In the genomic region with DNA sequence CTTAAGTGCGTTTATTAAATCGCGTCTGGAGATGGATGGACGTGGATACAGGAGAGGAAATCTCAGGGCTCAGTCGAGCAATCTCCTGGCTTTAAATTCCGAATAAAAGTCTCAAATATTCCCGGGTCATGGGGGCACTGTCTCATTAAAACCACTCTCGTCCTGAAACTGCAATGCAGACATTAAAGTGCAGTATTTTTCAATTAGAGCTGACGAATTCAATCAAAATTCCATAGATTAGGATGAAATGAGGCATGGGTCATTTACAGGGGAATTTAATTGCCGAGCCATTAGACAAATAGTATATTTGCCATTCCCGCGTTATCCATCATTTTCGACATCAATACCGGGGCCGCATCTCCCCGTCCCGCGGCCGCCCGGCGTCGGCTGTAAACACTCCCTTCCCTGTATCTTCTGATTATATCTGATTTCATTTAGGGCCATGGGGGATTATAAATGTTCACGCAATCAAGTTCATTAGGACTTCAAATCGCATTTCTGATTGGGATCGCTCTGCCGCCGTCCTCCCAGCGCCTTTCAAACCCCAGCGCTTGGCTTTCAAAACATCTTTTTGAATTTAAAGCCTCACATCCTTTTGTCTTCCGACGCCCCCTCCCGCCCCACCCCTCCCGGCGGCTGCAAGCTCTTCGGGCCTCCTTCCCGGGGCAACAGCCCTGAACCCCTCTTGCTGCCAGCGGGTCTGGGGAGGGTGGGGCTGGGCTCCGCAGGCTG, we compare ENCODE assay signal across 11 cellular contexts. TPM values are rescaled to one million over a fixed set of nuclear protein-coding genes. Genes with fewer than 3 reads are reported as not detected.
A peak's percentile ranks its signal among the peaks of the same experiment; 100 is the strongest.
DNase-seq lines count a peak whose midpoint lies in the region; ATAC-seq and TF ChIP-seq lines count a peak whose summit lies in the region.
"Had no signal": no experiment of that assay in that cellular context is flagged by ENCODE, and none has a peak within 500 bp of the region (broad histone marks: within the 10 kb centered on the region; RNA-seq: fewer than 3 reads in every experiment).

No MANE protein-coding gene starts in this region.

- ATAC-seq in Panc1 (no peak; the same call in 1 of the 2 replicates), mucosa of descending colon (no peak)
- ATAC-seq in naive thymus-derived CD4-positive, alpha-beta T cell: no peak

- POLR2A ChIA-PET in activated CD4-positive, alpha-beta T cell treated with anti-CD3 and anti-CD28 coated beads, Interleukin-2, amount 10 ng/mL, durations not matched to agents 7 days and 5 days (lab: Charles Lee): no interaction called here
- POLR2A ChIA-PET in Panc1 (lab: Charles Lee): no interaction called here
- POLR2A ChIA-PET in naive thymus-derived CD4-positive, alpha-beta T cell (lab: Charles Lee): no interaction called here

- no peaks in the 10 kb centered on the region for H3K27me3 ChIP-seq in Panc1 (ENCODE audit: control insufficient read depth, insufficient read depth, low read length)
- H3K27me3 ChIP-seq in naive thymus-derived CD4-positive, alpha-beta T cell (ENCODE audit: control insufficient read depth in 2 of 2, insufficient read depth in 2 of 2, low read length in 2 of 2): peaks cover 6 to 21% of the 10 kb centered on the region in 2 donors

- in situ Hi-C loops in Panc1 (cut with HindIII; ENCODE audit: low pct_unique_long_range_greater_than_20kb, low sequenced_read_pairs): no loop called here

- no peaks in the 10 kb centered on the region for H3K36me3 ChIP-seq in Panc1 (ENCODE audit: control insufficient read depth, insufficient read depth, low read length)
- no peaks in the 10 kb centered on the region for H3K36me3 ChIP-seq in naive thymus-derived CD4-positive, alpha-beta T cell (ENCODE audit: control insufficient read depth in 2 of 3, insufficient read depth in 3 of 3, low read length in 3 of 3)
- H3K36me3 ChIP-seq in mucosa of descending colon (ENCODE audit: low read depth): no peaks in the 10 kb centered on the region

- H3K9me3 ChIP-seq in Panc1 (ENCODE audit: control insufficient read depth, insufficient read depth, low read depth, low read length): no peaks in the 10 kb centered on the region
- H3K9me3 ChIP-seq in naive thymus-derived CD4-positive, alpha-beta T cell (ENCODE audit: control insufficient read depth in 2 of 3, low read length in 3 of 3): no peaks in the 10 kb centered on the region
- H3K9me3 ChIP-seq in mucosa of descending colon: no peaks in the 10 kb centered on the region

- TF ChIP-seq CTCF in Panc1 (IDR thresholded peaks at IDR 0.05): no peak
- TF ChIP-seq CTCF in fibroblast of mammary gland (conservative IDR thresholded peaks at IDR 0.05; ENCODE audit: control insufficient read depth, insufficient read depth, low read depth, low read length): no peak
- no peak for TF ChIP-seq CTCF in mucosa of descending colon (IDR thresholded peaks at IDR 0.05)

- H3K4me1 Mint-ChIP-seq in activated CD4-positive, alpha-beta T cell treated with anti-CD3 and anti-CD28 coated beads, Interleukin-2, amount 10 ng/mL, durations not matched to agents 7 days and 5 days: peaks cover 2% of the 10 kb centered on the region
- peaks cover 5 to 17% (median 13%) of the 10 kb centered on the region in 7 donors for H3K4me1 Mint-ChIP-seq in naive thymus-derived CD4-positive, alpha-beta T cell

- no peaks in the 10 kb centered on the region for H3K36me3 Mint-ChIP-seq in activated CD4-positive, alpha-beta T cell treated with anti-CD3 and anti-CD28 coated beads, Interleukin-2, amount 10 ng/mL, durations not matched to agents 7 days and 5 days (ENCODE audit: low read depth)
- H3K36me3 Mint-ChIP-seq in naive thymus-derived CD4-positive, alpha-beta T cell: peaks cover 0 to 3% (median 0%) of the 10 kb centered on the region in 5 donors

- no peak overlapping the region for H3K4me3 Mint-ChIP-seq in activated CD4-positive, alpha-beta T cell treated with anti-CD3 and anti-CD28 coated beads, Interleukin-2, amount 10 ng/mL, durations not matched to agents 7 days and 5 days
- peak overlapping the region in 4 of 10 donors; percentile 29 to 73 (median 49) for H3K4me3 Mint-ChIP-seq in naive thymus-derived CD4-positive, alpha-beta T cell

- no TSS peak for BruUV-seq in Panc1 (replicated peaks; lab: Mats Ljungman, UMichigan)

- CTCF ChIA-PET in activated CD4-positive, alpha-beta T cell treated with anti-CD3 and anti-CD28 coated beads, Interleukin-2, amount 10 ng/mL, durations not matched to agents 7 days and 5 days (lab: Charles Lee): interaction anchor here (0.5 kb wide), 1 partner anchor 19 kb away, joined by 4 read pairs; no protein-coding TSS in a partner anchor
- CTCF ChIA-PET in Panc1 (lab: Charles Lee): interaction anchor here (0.6 to 2.4 kb wide), 7 partner anchors 11 to 413 kb away, joined by 3 to 16 read pairs (median 8); a partner anchor contains a TSS
- CTCF ChIA-PET in naive thymus-derived CD4-positive, alpha-beta T cell (lab: Charles Lee): no interaction called here

- H3K27me3 Mint-ChIP-seq in activated CD4-positive, alpha-beta T cell treated with anti-CD3 and anti-CD28 coated beads, Interleukin-2, amount 10 ng/mL, durations not matched to agents 7 days and 5 days: peaks cover 64% of the 10 kb centered on the region
- peaks cover 69 to 92% (median 77%) of the 10 kb centered on the region in 5 donors for H3K27me3 Mint-ChIP-seq in naive thymus-derived CD4-positive, alpha-beta T cell

- H3K27ac ChIP-seq in Panc1 (ENCODE audit: low read length): peak overlapping the region; percentile 87
- no peak overlapping the region for H3K27ac ChIP-seq in naive thymus-derived CD4-positive, alpha-beta T cell (ENCODE audit: low read depth, low read length)

- H3K4me1 ChIP-seq in Panc1 (ENCODE audit: control insufficient read depth, insufficient read depth, low read length) (peaks cover 17% of the 10 kb centered on the region), mucosa of descending colon (ENCODE audit: low read depth) (peaks cover 12% of the 10 kb centered on the region)
- no peaks in the 10 kb centered on the region for H3K4me1 ChIP-seq in naive thymus-derived CD4-positive, alpha-beta T cell (ENCODE audit: control insufficient read depth in 2 of 2, insufficient read depth in 2 of 2, low read length in 2 of 2)

- no peaks in the 10 kb centered on the region for H3K9me3 Mint-ChIP-seq in activated CD4-positive, alpha-beta T cell treated with anti-CD3 and anti-CD28 coated beads, Interleukin-2, amount 10 ng/mL, durations not matched to agents 7 days and 5 days
- H3K9me3 Mint-ChIP-seq in naive thymus-derived CD4-positive, alpha-beta T cell: peaks cover 0 to 17% (median 0%) of the 10 kb centered on the region in 11 donors

- H3K4me3 ChIP-seq in Panc1 (ENCODE audit: low read depth in 2 of 2, low read length in 2 of 2) (peak overlapping the region; percentile 61 to 84), fibroblast of mammary gland (ENCODE audit: control insufficient read depth, low read depth, low read length) (peak overlapping the region; percentile 50), skeletal muscle cell (ENCODE audit: low read depth, low read length) (peak overlapping the region; percentile 47), mucosa of descending colon (no peak overlapping the region)
- H3K4me3 ChIP-seq in naive thymus-derived CD4-positive, alpha-beta T cell (ENCODE audit: low read length): no peak overlapping the region

- no peak for DNase-seq in activated CD4-positive, alpha-beta T cell treated with anti-CD3 and anti-CD28 coated beads, Interleukin-2, amount 10 ng/mL, durations not matched to agents 7 days and 5 days
- DNase-seq in activated CD4-positive, alpha-beta T cell treated with anti-CD3 and anti-CD28 coated beads, Interleukin-2, amount 50 U/mL, for 1 hour: no peak
- DNase-seq in Panc1 (ENCODE audit: low read depth, low spot score) (no peak), fibroblast of mammary gland (ENCODE audit: low read depth) (no peak), skeletal muscle cell (ENCODE audit: low read depth) (no peak), amygdala (lab: John Stamatoyannopoulos, UW) (no peak), mucosa of descending colon (no peak)
- no peak for DNase-seq in naive thymus-derived CD4-positive, alpha-beta T cell
- DNase-seq: activated CD4-positive, CD25-positive, alpha-beta regulatory T cell treated with anti-CD3 and anti-CD28 coated beads, Interleukin-2, amount 50 U/mL, for 72 hours; cerebellar nuclear complex; stimulated activated CD4-positive, alpha-beta T cell treated with anti-CD3 and anti-CD28 coated beads, Interleukin-2, amount 100 ng/mL, for 48 hours had no signal

- intact Hi-C loops in Panc1 (cut with micrococcal nuclease; ENCODE audit: unreplicated experiment) (loop anchor here (10.0 kb wide), 1 partner anchor 244 kb away; no protein-coding TSS in a partner anchor), mucosa of descending colon (cut with DNase I, micrococcal nuclease) (no loop called here)
- intact Hi-C loops in naive thymus-derived CD4-positive, alpha-beta T cell (cut with micrococcal nuclease): no loop called here

- H3K27ac Mint-ChIP-seq in activated CD4-positive, alpha-beta T cell treated with anti-CD3 and anti-CD28 coated beads, Interleukin-2, amount 10 ng/mL, durations not matched to agents 7 days and 5 days: peak overlapping the region; percentile 3
- no peak overlapping the region for H3K27ac Mint-ChIP-seq in naive thymus-derived CD4-positive, alpha-beta T cell

RNA-seq across cellular contexts. Expression of a gene that starts 10.9 kb away (rescaled TPM):
- not detected for total RNA-seq in activated CD4-positive, alpha-beta T cell treated with anti-CD3 and anti-CD28 coated beads, Interleukin-2, amount 10 ng/mL, durations not matched to agents 7 days and 5 days
- total RNA-seq in Panc1 (2021; ENCODE audit: unreplicated experiment): 10.2 TPM
- 7.9 TPM for polyA plus RNA-seq in Panc1 (2012; ENCODE audit: insufficient read length)
- not detected for total RNA-seq in naive thymus-derived CD4-positive, alpha-beta T cell
- not detected for polyA plus RNA-seq in naive thymus-derived CD4-positive, alpha-beta T cell
- total RNA-seq in mucosa of descending colon: not detected

Comparison
In these comparisons a context has a peak if more than half of its experiments do, and no peak if none do; other contexts are left out.
1. H3K4me3 ChIP-seq: peak in Panc1 (2 of 2), fibroblast of mammary gland (single experiment) and skeletal muscle cell (single experiment); none in naive thymus-derived CD4-positive, alpha-beta T cell (single experiment) and mucosa of descending colon (single experiment).
2. RNA of a gene that starts 10.9 kb away (total RNA-seq): 10.2 TPM in Panc1 (single experiment); not detected in activated CD4-positive, alpha-beta T cell treated with anti-CD3 and anti-CD28 coated beads, Interleukin-2, amount 10 ng/mL, durations not matched to agents 7 days and 5 days, not detected in naive thymus-derived CD4-positive, alpha-beta T cell and not detected in mucosa of descending colon; every median in the first group is over 10 times any median in the second.